In genomic region chr22:46388647-46389046, GRCh38 we compare ENCODE assay signal across 2 cellular contexts.
TF ChIP-seq lines count a peak whose summit lies in the region.

No MANE protein-coding gene starts in this region.

TF ChIP-seq in H1, 55 proteins besides CTCF, POLR2A, EP300 and RAD21:
- TF ChIP-seq KDM1A (IDR thresholded peaks at IDR 0.05; ENCODE audit: borderline replicate concordance, low read length) = no peak
- no peak for TF ChIP-seq KDM5A (IDR thresholded peaks at IDR 0.05; ENCODE audit: low read length)
TF ChIP-seq in H1: peak in this region for 0.

TF ChIP-seq in SK-N-SH treated with all-trans-retinoic acid at 6 μM for 48 hours, 23 proteins besides CTCF, POLR2A, EP300 and RAD21:
- TF ChIP-seq TCF4 (CRISPR knock-in tag; IDR thresholded peaks at IDR 0.05; ENCODE audit: borderline replicate concordance) = no peak
- no peak for TF ChIP-seq CSDC2 (CRISPR knock-in tag; IDR thresholded peaks at IDR 0.05)
- no peak for TF ChIP-seq ARNTL (CRISPR knock-in tag; IDR thresholded peaks at IDR 0.05; ENCODE audit: borderline replicate concordance, low read depth)
- TF ChIP-seq ZFP30 (CRISPR knock-in tag; IDR thresholded peaks at IDR 0.05) = no peak
- TF ChIP-seq SNAI2 (CRISPR knock-in tag; IDR thresholded peaks at IDR 0.05) = no peak
- TF ChIP-seq ESRRG (CRISPR knock-in tag; IDR thresholded peaks at IDR 0.05) = no peak
- no peak for TF ChIP-seq ZC3H10 (CRISPR knock-in tag; IDR thresholded peaks at IDR 0.05)
- no peak for TF ChIP-seq CSRNP3 (CRISPR knock-in tag; IDR thresholded peaks at IDR 0.05)
- no peak for TF ChIP-seq ZFP3 (CRISPR knock-in tag; IDR thresholded peaks at IDR 0.05)
